Comparison of ENCODE assay signal across 8 cellular contexts in genomic region chr5:79133121-79133656, GRCh38. TPM values are rescaled to one million over a fixed set of nuclear protein-coding genes. Genes with fewer than 3 reads are reported as not detected.
DNase-seq lines count a peak whose midpoint lies in the region; ATAC-seq and TF ChIP-seq lines count a peak whose summit lies in the region.

No MANE protein-coding gene starts in this region.

- H3K9me3 Mint-ChIP-seq in stimulated activated naive CD8-positive, alpha-beta T cell treated with anti-CD3 and anti-CD28 coated beads, Interleukin-15, Interleukin-2, amounts not matched to agents 100 ng/mL and 50 ng/mL, for 24 hours = no peaks in the 10 kb centered on the region
- H3K9me3 Mint-ChIP-seq in brain (no peaks in the 10 kb centered on the region), immature natural killer cell (no peaks in the 10 kb centered on the region)

- no peak overlapping the region for H3K27ac ChIP-seq in substantia nigra (ENCODE audit: low read depth, low read length, poor library complexity, severe bottlenecking)

- peak; percentile 72 to 90 for TF ChIP-seq CTCF in brain (conservative IDR thresholded peaks at IDR 0.05)

- DNase-seq in stimulated activated naive CD8-positive, alpha-beta T cell treated with anti-CD3 and anti-CD28 coated beads, Interleukin-15, Interleukin-2, amounts not matched to agents 100 U/mL and 50 U/mL, for 24 hours = no peak
- DNase-seq in NCI-H69 (lab: John Stamatoyannopoulos, UW) (peak; percentile 52), immature natural killer cell (peak; percentile 12 to 36 (median 22)), smooth muscle cell of the brain vasculature (ENCODE audit: low read depth, low spot score) (peak; percentile 13), substantia nigra (lab: John Stamatoyannopoulos, UW) (no peak)

- peak overlapping the region; percentile 68 for H3K4me3 Mint-ChIP-seq in stimulated activated naive CD8-positive, alpha-beta T cell treated with anti-CD3 and anti-CD28 coated beads, Interleukin-15, Interleukin-2, amounts not matched to agents 100 ng/mL and 50 ng/mL, for 24 hours
- H3K4me3 Mint-ChIP-seq in brain = peak overlapping the region; percentile 80 to 90 (median 85)
- peak overlapping the region; percentile 36 to 62 (median 51) for H3K4me3 Mint-ChIP-seq in immature natural killer cell

- no peak overlapping the region for H3K27ac Mint-ChIP-seq in stimulated activated naive CD8-positive, alpha-beta T cell treated with anti-CD3 and anti-CD28 coated beads, Interleukin-15, Interleukin-2, amounts not matched to agents 100 ng/mL and 50 ng/mL, for 24 hours
- peak overlapping the region; percentile 44 to 93 (median 78) for H3K27ac Mint-ChIP-seq in brain
- peak overlapping the region in 1 of 6 donors; percentile 16 for H3K27ac Mint-ChIP-seq in immature natural killer cell

- ATAC-seq in stimulated activated naive CD8-positive, alpha-beta T cell treated with anti-CD3 and anti-CD28 coated beads, Interleukin-15, Interleukin-2, amounts not matched to agents 100 U/mL and 50 U/mL, for 24 hours = no peak
- no peak for ATAC-seq in HG02970 (IDR thresholded peaks at IDR 0.05; ENCODE audit: low FRiP score, unreplicated experiment)

- H3K27me3 Mint-ChIP-seq in stimulated activated naive CD8-positive, alpha-beta T cell treated with anti-CD3 and anti-CD28 coated beads, Interleukin-15, Interleukin-2, amounts not matched to agents 100 ng/mL and 50 ng/mL, for 24 hours = peaks cover 3% of the 10 kb centered on the region
- H3K27me3 Mint-ChIP-seq in brain (peaks cover 3% of the 10 kb centered on the region), immature natural killer cell (ENCODE audit: low read depth in 3 of 3) (peaks cover 2 to 6% (median 4%) of the 10 kb centered on the region in 3 donors)

- peaks cover 20% of the 10 kb centered on the region for H3K4me1 Mint-ChIP-seq in stimulated activated naive CD8-positive, alpha-beta T cell treated with anti-CD3 and anti-CD28 coated beads, Interleukin-15, Interleukin-2, amounts not matched to agents 100 ng/mL and 50 ng/mL, for 24 hours (ENCODE audit: low read depth)
- H3K4me1 Mint-ChIP-seq in brain = peaks cover 19% of the 10 kb centered on the region
- H3K4me1 Mint-ChIP-seq in immature natural killer cell = peaks cover 8 to 11% of the 10 kb centered on the region in 2 donors

- no peaks in the 10 kb centered on the region for H3K36me3 Mint-ChIP-seq in stimulated activated naive CD8-positive, alpha-beta T cell treated with anti-CD3 and anti-CD28 coated beads, Interleukin-15, Interleukin-2, amounts not matched to agents 100 ng/mL and 50 ng/mL, for 24 hours (ENCODE audit: low read depth)
- H3K36me3 Mint-ChIP-seq in brain (no peaks in the 10 kb centered on the region), immature natural killer cell (no peaks in the 10 kb centered on the region)

RNA-seq across cellular contexts. Expression of gene BHMT, which starts 21.6 kb away (rescaled TPM):
- polyA plus RNA-seq in brain (ENCODE audit: insufficient read depth, low read depth, low replicate concordance) (0.24 TPM), immature natural killer cell (not detected)

Comparison
In these comparisons a context has a peak if more than half of its experiments do, and no peak if none do; other contexts are left out.
1. DNase-seq: peak in NCI-H69 (single experiment), immature natural killer cell (3 of 3) and smooth muscle cell of the brain vasculature (single experiment); none in stimulated activated naive CD8-positive, alpha-beta T cell treated with anti-CD3 and anti-CD28 coated beads, Interleukin-15, Interleukin-2, amounts not matched to agents 100 U/mL and 50 U/mL, for 24 hours (single experiment) and substantia nigra (0 of 49).
2. Peak in every context shown above with its lines, with median percentiles within 50 percentile points of each other: H3K4me3 Mint-ChIP-seq.